In genomic region chr14:75910048-75910447, GRCh38 we compare ENCODE assay signal across 18 cellular contexts.
"Had no signal": no experiment of that assay in that cellular context is flagged by ENCODE, and none has a peak within 500 bp of the region (broad histone marks: within the 10 kb centered on the region; RNA-seq: fewer than 3 reads in every experiment).

No MANE protein-coding gene starts in this region.

- ATAC-seq: activated CD4-positive, CD25-positive, alpha-beta regulatory T cell treated with anti-CD3 and anti-CD28 coated beads, Interleukin-2, amount 50 U/mL, for 24 hours; activated T-cell treated with anti-CD3 and anti-CD28 coated beads, Interleukin-2, amount 50 U/mL, for 4 hours; foreskin keratinocyte; left lung; pancreas; sciatic nerve; stimulated activated naive B cell treated with anti-CD40 and anti-IgM and Interleukin-4, amounts not matched to agents 10 μg/mL and 1 μg/mL and 100 μg/mL, for 72 hours had no signal

- H3K4me1 Mint-ChIP-seq: activated CD4-positive, alpha-beta T cell treated with anti-CD3 and anti-CD28 coated beads, Interleukin-2, amount 10 ng/mL, durations not matched to agents 7 days and 5 days; central memory CD8-positive, alpha-beta T cell; naive B cell; stimulated activated naive B cell treated with anti-CD40 and anti-IgM and Interleukin-4, amounts not matched to agents 10 μg/mL and 1 μg/mL and 100 μg/mL, for 72 hours had no signal

- H3K4me3 Mint-ChIP-seq: activated CD4-positive, alpha-beta T cell treated with anti-CD3 and anti-CD28 coated beads, Interleukin-2, amount 10 ng/mL, durations not matched to agents 7 days and 5 days; activated T-cell treated with anti-CD3 and anti-CD28 coated beads, Interleukin-2, amount 50 U/mL, for 4 hours; central memory CD8-positive, alpha-beta T cell; naive B cell; stimulated activated naive B cell treated with anti-CD40 and anti-IgM and Interleukin-4, amounts not matched to agents 10 μg/mL and 1 μg/mL and 100 μg/mL, for 72 hours had no signal

- H3K36me3 ChIP-seq: brain microvascular endothelial cell, pancreas, thoracic aorta had no signal

- DNase-seq: activated CD4-positive, alpha-beta T cell treated with anti-CD3 and anti-CD28 coated beads, Interleukin-2, amount 10 ng/mL, durations not matched to agents 7 days and 5 days; activated CD8-positive, alpha-beta memory T cell treated with anti-CD3 and anti-CD28 coated beads, Interleukin-2, amount 50 U/mL, for 4 hours; activated effector memory CD4-positive, alpha-beta T cell treated with Interleukin-2 at 50 U/mL for 16 hours; activated naive CD4-positive, alpha-beta T cell treated with anti-CD3 and anti-CD28 coated beads, Interleukin-2, amount 50 U/mL, for 16 hours; activated T-cell treated with anti-CD3 and anti-CD28 coated beads, Interleukin-2, amount 50 U/mL, for 4 hours; aorta; brain microvascular endothelial cell; kidney; left lung; naive B cell; pancreas; stimulated activated naive B cell treated with anti-CD40 and anti-IgM and Interleukin-4, amounts not matched to agents 10 μg/mL and 1 μg/mL and 100 μg/mL, for 72 hours had no signal

- H3K4me1 ChIP-seq: pancreas had no signal

- H3K4me3 ChIP-seq: coronary artery, left lung, pancreas, thoracic aorta had no signal

- H3K27ac Mint-ChIP-seq: naive B cell; stimulated activated naive B cell treated with anti-CD40 and anti-IgM and Interleukin-4, amounts not matched to agents 10 μg/mL and 1 μg/mL and 100 μg/mL, for 72 hours had no signal

- H3K9me3 ChIP-seq: left lung, pancreas, thoracic aorta had no signal

- H3K36me3 Mint-ChIP-seq: naive B cell had no signal

- H3K27me3 ChIP-seq: brain microvascular endothelial cell, foreskin keratinocyte, left lung, pancreas had no signal

- H3K27me3 Mint-ChIP-seq: activated CD4-positive, alpha-beta T cell treated with anti-CD3 and anti-CD28 coated beads, Interleukin-2, amount 10 ng/mL, durations not matched to agents 7 days and 5 days; central memory CD8-positive, alpha-beta T cell; naive B cell; stimulated activated naive B cell treated with anti-CD40 and anti-IgM and Interleukin-4, amounts not matched to agents 10 μg/mL and 1 μg/mL and 100 μg/mL, for 72 hours had no signal

- H3K9me3 Mint-ChIP-seq: activated CD4-positive, alpha-beta T cell treated with anti-CD3 and anti-CD28 coated beads, Interleukin-2, amount 10 ng/mL, durations not matched to agents 7 days and 5 days; activated T-cell treated with anti-CD3 and anti-CD28 coated beads, Interleukin-2, amount 50 U/mL, for 4 hours; central memory CD8-positive, alpha-beta T cell; naive B cell; stimulated activated naive B cell treated with anti-CD40 and anti-IgM and Interleukin-4, amounts not matched to agents 10 μg/mL and 1 μg/mL and 100 μg/mL, for 72 hours had no signal

- H3K27ac ChIP-seq: brain microvascular endothelial cell, coronary artery, foreskin keratinocyte, left lung, pancreas, thoracic aorta had no signal
